ENCODE assay signal across 18 cellular contexts in the genomic region with DNA sequence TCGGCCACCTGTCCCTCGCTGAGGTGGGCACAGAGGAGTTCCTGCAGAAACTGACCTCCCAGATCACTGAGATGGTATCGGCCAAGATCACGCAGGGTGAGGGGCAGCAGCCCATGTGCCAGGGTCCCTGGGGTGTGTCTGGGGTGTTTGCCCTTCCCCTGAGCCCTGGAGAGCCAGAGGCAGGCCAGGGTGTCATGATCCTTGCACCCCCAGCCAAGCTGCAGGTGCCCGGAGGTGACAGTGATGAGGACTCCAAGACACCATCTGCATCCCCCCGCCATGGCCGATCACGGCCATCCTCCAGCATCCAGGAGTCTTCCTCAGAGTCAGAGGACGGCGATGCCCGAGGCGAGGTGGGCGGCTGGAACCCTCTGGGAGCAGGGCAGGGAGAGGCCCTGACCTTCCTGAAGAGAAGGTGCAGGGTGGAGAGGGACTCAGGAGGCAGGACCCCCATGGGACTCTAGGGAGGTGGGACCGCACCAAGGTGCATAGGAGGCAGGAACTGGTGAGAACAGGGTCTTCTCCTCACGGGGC.
DNase-seq lines count a peak whose midpoint lies in the region; ATAC-seq and TF ChIP-seq lines count a peak whose summit lies in the region.
"Had no signal": no experiment of that assay in that cellular context is flagged by ENCODE, and none has a peak within 500 bp of the region (broad histone marks: within the 10 kb centered on the region; RNA-seq: fewer than 3 reads in every experiment).

No MANE protein-coding gene starts in this region.

- intact Hi-C loops in activated B cell treated with CpG ODN at 0.5 μM for 24 hours (cut with micrococcal nuclease): no loop called here
- intact Hi-C loops in left lung (cut with DNase I): no loop called here
- intact Hi-C loops in psoas muscle (cut with DNase I): no loop called here

- no peak overlapping the region for H3K27ac ChIP-seq in left lung
- peak overlapping the region; percentile 30 for H3K27ac ChIP-seq in psoas muscle
- H3K27ac ChIP-seq: brain microvascular endothelial cell, stomach had no signal

- H3K4me3 ChIP-seq in BE2C (ENCODE audit: low read depth, low read length) (no peak overlapping the region), left lung (no peak overlapping the region), psoas muscle (no peak overlapping the region)
- H3K4me3 ChIP-seq: GM23338, stomach had no signal

- TF ChIP-seq CTCF in BE2C (IDR thresholded peaks at IDR 0.05; ENCODE audit: low read depth, low read length) (no peak), activated B cell treated with CpG ODN at 0.5 μM for 24 hours (IDR thresholded peaks at IDR 0.05) (no peak), left lung (IDR thresholded peaks at IDR 0.05) (no peak), psoas muscle (IDR thresholded peaks at IDR 0.05) (no peak), endothelial cell (IDR thresholded peaks at IDR 0.05; ENCODE audit: unreplicated experiment) (no peak)

- H3K36me3 Mint-ChIP-seq in activated B cell treated with CpG ODN at 0.5 μM for 24 hours (ENCODE audit: low read depth): no peaks in the 10 kb centered on the region
- peaks cover 0 to 10% of the 10 kb centered on the region in 2 donors for H3K36me3 Mint-ChIP-seq in stimulated activated naive B cell treated with anti-CD40 and anti-IgM and Interleukin-4, amounts not matched to agents 10 μg/mL and 1 μg/mL and 100 μg/mL, for 72 hours
- H3K36me3 Mint-ChIP-seq in endothelial cell (ENCODE audit: low read depth, unreplicated experiment): peaks cover 8% of the 10 kb centered on the region

- no peaks in the 10 kb centered on the region for H3K4me1 Mint-ChIP-seq in activated B cell treated with CpG ODN at 0.5 μM for 24 hours
- peaks cover 0 to 2% of the 10 kb centered on the region in 2 donors for H3K4me1 Mint-ChIP-seq in stimulated activated naive B cell treated with anti-CD40 and anti-IgM and Interleukin-4, amounts not matched to agents 10 μg/mL and 1 μg/mL and 100 μg/mL, for 72 hours
- H3K4me1 Mint-ChIP-seq in endothelial cell (ENCODE audit: unreplicated experiment): no peaks in the 10 kb centered on the region
- H3K4me1 Mint-ChIP-seq: activated naive CD8-positive, alpha-beta T cell treated with anti-CD3 and anti-CD28 coated beads, Interleukin-2, amount 50 U/mL, for 24 hours; GM23338; neural crest cell had no signal

- H3K27ac Mint-ChIP-seq in activated B cell treated with CpG ODN at 0.5 μM for 24 hours (no peak overlapping the region), endothelial cell (ENCODE audit: unreplicated experiment) (no peak overlapping the region)
- H3K27ac Mint-ChIP-seq in stimulated activated naive B cell treated with anti-CD40 and anti-IgM and Interleukin-4, amounts not matched to agents 10 μg/mL and 1 μg/mL and 100 μg/mL, for 72 hours: no peak overlapping the region
- H3K27ac Mint-ChIP-seq: activated naive CD8-positive, alpha-beta T cell treated with anti-CD3 and anti-CD28 coated beads, Interleukin-2, amount 50 U/mL, for 24 hours; CD4-positive, CD25-positive, alpha-beta regulatory T cell; GM23338 had no signal

- H3K4me1 ChIP-seq in BE2C (no peaks in the 10 kb centered on the region), left lung (no peaks in the 10 kb centered on the region), psoas muscle (peaks cover 7% of the 10 kb centered on the region)
- H3K4me1 ChIP-seq: stomach had no signal

- no peaks in the 10 kb centered on the region for H3K36me3 ChIP-seq in BE2C
- peaks cover 0 to 30% of the 10 kb centered on the region in 2 donors for H3K36me3 ChIP-seq in left lung
- peaks cover 9 to 98% of the 10 kb centered on the region in 2 donors for H3K36me3 ChIP-seq in psoas muscle (ENCODE audit: insufficient read depth in 1 of 2, low read depth in 1 of 2)
- H3K36me3 ChIP-seq: brain microvascular endothelial cell had no signal

- no peaks in the 10 kb centered on the region for H3K9me3 Mint-ChIP-seq in activated B cell treated with CpG ODN at 0.5 μM for 24 hours
- no peaks in the 10 kb centered on the region for H3K9me3 Mint-ChIP-seq in stimulated activated naive B cell treated with anti-CD40 and anti-IgM and Interleukin-4, amounts not matched to agents 10 μg/mL and 1 μg/mL and 100 μg/mL, for 72 hours
- H3K9me3 Mint-ChIP-seq in endothelial cell (ENCODE audit: unreplicated experiment): no peaks in the 10 kb centered on the region
- H3K9me3 Mint-ChIP-seq: activated naive CD8-positive, alpha-beta T cell treated with anti-CD3 and anti-CD28 coated beads, Interleukin-2, amount 50 U/mL, for 24 hours; CD4-positive, CD25-positive, alpha-beta regulatory T cell; GM23338; neural crest cell had no signal

- peaks cover 2% of the 10 kb centered on the region for H3K27me3 Mint-ChIP-seq in activated B cell treated with CpG ODN at 0.5 μM for 24 hours
- H3K27me3 Mint-ChIP-seq in stimulated activated naive B cell treated with anti-CD40 and anti-IgM and Interleukin-4, amounts not matched to agents 10 μg/mL and 1 μg/mL and 100 μg/mL, for 72 hours: no peaks in the 10 kb centered on the region
- peaks cover 2% of the 10 kb centered on the region for H3K27me3 Mint-ChIP-seq in endothelial cell (ENCODE audit: unreplicated experiment)
- H3K27me3 Mint-ChIP-seq: activated naive CD8-positive, alpha-beta T cell treated with anti-CD3 and anti-CD28 coated beads, Interleukin-2, amount 50 U/mL, for 24 hours; CD4-positive, CD25-positive, alpha-beta regulatory T cell had no signal

- CTCF ChIA-PET in activated B cell treated with CpG ODN at 0.5 μM for 24 hours (lab: Charles Lee): no interaction called here

- H3K4me3 Mint-ChIP-seq in activated B cell treated with CpG ODN at 0.5 μM for 24 hours (no peak overlapping the region), endothelial cell (ENCODE audit: unreplicated experiment) (no peak overlapping the region)
- no peak overlapping the region for H3K4me3 Mint-ChIP-seq in stimulated activated naive B cell treated with anti-CD40 and anti-IgM and Interleukin-4, amounts not matched to agents 10 μg/mL and 1 μg/mL and 100 μg/mL, for 72 hours
- H3K4me3 Mint-ChIP-seq: activated naive CD8-positive, alpha-beta T cell treated with anti-CD3 and anti-CD28 coated beads, Interleukin-2, amount 50 U/mL, for 24 hours; CD4-positive, CD25-positive, alpha-beta regulatory T cell; GM23338; neural crest cell had no signal

- peak; percentile 5 for DNase-seq in BE2C
- peak; percentile 5 for DNase-seq in activated B cell treated with CpG ODN at 0.5 μM for 24 hours
- peak; percentile 26 to 70 for DNase-seq in left lung
- peak; percentile 14 to 52 for DNase-seq in psoas muscle
- DNase-seq in stimulated activated naive B cell treated with anti-CD40 and anti-IgM and Interleukin-4, amounts not matched to agents 10 μg/mL and 1 μg/mL and 100 μg/mL, for 72 hours: no peak
- DNase-seq in SW 1271 (lab: John Stamatoyannopoulos, UW): no peak
- DNase-seq in endothelial cell (ENCODE audit: low spot score): no peak
- DNase-seq: activated naive CD8-positive, alpha-beta T cell treated with anti-CD3 and anti-CD28 coated beads, Interleukin-2, amount 50 U/mL, for 24 hours; brain microvascular endothelial cell; CD4-positive, CD25-positive, alpha-beta regulatory T cell; cortex of kidney; NCI-H1048; NCI-H187 treated with DMSO at 0.1 percent for 48 hours; NCI-H748 treated with DMSO at 0.1 percent for 48 hours; stomach had no signal

- H3K9me3 ChIP-seq in BE2C (no peaks in the 10 kb centered on the region), left lung (no peaks in the 10 kb centered on the region), psoas muscle (no peaks in the 10 kb centered on the region)
- H3K9me3 ChIP-seq: stomach had no signal

- POLR2A ChIA-PET in activated B cell treated with CpG ODN at 0.5 μM for 24 hours (lab: Charles Lee): no interaction called here

- H3K27me3 ChIP-seq in BE2C: no peaks in the 10 kb centered on the region
- no peaks in the 10 kb centered on the region for H3K27me3 ChIP-seq in left lung
- no peaks in the 10 kb centered on the region for H3K27me3 ChIP-seq in psoas muscle (ENCODE audit: insufficient read depth in 3 of 3, low read length in 2 of 3)
- H3K27me3 ChIP-seq: brain microvascular endothelial cell, stomach had no signal

- ATAC-seq in activated B cell treated with CpG ODN at 0.5 μM for 24 hours (ENCODE audit: low read depth) (no peak), left lung (no peak), psoas muscle (no peak)
- no peak for ATAC-seq in stimulated activated naive B cell treated with anti-CD40 and anti-IgM and Interleukin-4, amounts not matched to agents 10 μg/mL and 1 μg/mL and 100 μg/mL, for 72 hours (replicated peaks)
- ATAC-seq: activated naive CD8-positive, alpha-beta T cell treated with anti-CD3 and anti-CD28 coated beads, Interleukin-2, amount 50 U/mL, for 24 hours; GM23338; left lobe of liver had no signal

- 81 to 90% (median 84%) methylated on average over 14 to 15 of the region's 15 CpGs for WGBS in psoas muscle, 3 donors

Comparison
In these comparisons a context has a peak if more than half of its experiments do, and no peak if none do; other contexts are left out.
1. DNase-seq: peak in BE2C (single experiment), activated B cell treated with CpG ODN at 0.5 μM for 24 hours (single experiment), left lung (2 of 2) and psoas muscle (2 of 2); none in stimulated activated naive B cell treated with anti-CD40 and anti-IgM and Interleukin-4, amounts not matched to agents 10 μg/mL and 1 μg/mL and 100 μg/mL, for 72 hours (single experiment), SW 1271 (0 of 2) and endothelial cell (single experiment).